Comparison of ENCODE assay signal across 1 cellular context in genomic region chr5:36153299-36153677, GRCh38.
A peak's percentile ranks its signal among the peaks of the same experiment; 100 is the strongest.
TF ChIP-seq lines count a peak whose summit lies in the region.

No MANE protein-coding gene starts in this region.

TF ChIP-seq in K562, 482 proteins besides CTCF, POLR2A, EP300 and RAD21:
- TF ChIP-seq ZNF316 (IDR thresholded peaks at IDR 0.05) (peak; percentile 43; the same call in 1 of the 2 replicates), C11orf30 (IDR thresholded peaks at IDR 0.05; ENCODE audit: low read depth) (peak; percentile 19; the same call in 1 of the 2 replicates), PHB2 (IDR thresholded peaks at IDR 0.05; ENCODE audit: low read depth) (no peak), EGR1 (conservative IDR thresholded peaks at IDR 0.05) (0 out of 2 replicates have a peak, but pooled peaks have one; percentile 7), HMG20B (CRISPR knock-in tag; IDR thresholded peaks at IDR 0.05) (no peak)
- TF ChIP-seq, protein P1, sequence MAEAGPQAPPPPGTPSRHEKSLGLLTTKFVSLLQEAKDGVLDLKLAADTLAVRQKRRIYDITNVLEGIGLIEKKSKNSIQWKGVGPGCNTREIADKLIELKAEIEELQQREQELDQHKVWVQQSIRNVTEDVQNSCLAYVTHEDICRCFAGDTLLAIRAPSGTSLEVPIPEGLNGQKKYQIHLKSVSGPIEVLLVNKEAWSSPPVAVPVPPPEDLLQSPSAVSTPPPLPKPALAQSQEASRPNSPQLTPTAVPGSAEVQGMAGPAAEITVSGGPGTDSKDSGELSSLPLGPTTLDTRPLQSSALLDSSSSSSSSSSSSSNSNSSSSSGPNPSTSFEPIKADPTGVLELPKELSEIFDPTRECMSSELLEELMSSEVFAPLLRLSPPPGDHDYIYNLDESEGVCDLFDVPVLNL (CRISPR knock-in tag; IDR thresholded peaks at IDR 0.05; ENCODE audit: low read depth) = no peak
- TF ChIP-seq, protein P2, sequence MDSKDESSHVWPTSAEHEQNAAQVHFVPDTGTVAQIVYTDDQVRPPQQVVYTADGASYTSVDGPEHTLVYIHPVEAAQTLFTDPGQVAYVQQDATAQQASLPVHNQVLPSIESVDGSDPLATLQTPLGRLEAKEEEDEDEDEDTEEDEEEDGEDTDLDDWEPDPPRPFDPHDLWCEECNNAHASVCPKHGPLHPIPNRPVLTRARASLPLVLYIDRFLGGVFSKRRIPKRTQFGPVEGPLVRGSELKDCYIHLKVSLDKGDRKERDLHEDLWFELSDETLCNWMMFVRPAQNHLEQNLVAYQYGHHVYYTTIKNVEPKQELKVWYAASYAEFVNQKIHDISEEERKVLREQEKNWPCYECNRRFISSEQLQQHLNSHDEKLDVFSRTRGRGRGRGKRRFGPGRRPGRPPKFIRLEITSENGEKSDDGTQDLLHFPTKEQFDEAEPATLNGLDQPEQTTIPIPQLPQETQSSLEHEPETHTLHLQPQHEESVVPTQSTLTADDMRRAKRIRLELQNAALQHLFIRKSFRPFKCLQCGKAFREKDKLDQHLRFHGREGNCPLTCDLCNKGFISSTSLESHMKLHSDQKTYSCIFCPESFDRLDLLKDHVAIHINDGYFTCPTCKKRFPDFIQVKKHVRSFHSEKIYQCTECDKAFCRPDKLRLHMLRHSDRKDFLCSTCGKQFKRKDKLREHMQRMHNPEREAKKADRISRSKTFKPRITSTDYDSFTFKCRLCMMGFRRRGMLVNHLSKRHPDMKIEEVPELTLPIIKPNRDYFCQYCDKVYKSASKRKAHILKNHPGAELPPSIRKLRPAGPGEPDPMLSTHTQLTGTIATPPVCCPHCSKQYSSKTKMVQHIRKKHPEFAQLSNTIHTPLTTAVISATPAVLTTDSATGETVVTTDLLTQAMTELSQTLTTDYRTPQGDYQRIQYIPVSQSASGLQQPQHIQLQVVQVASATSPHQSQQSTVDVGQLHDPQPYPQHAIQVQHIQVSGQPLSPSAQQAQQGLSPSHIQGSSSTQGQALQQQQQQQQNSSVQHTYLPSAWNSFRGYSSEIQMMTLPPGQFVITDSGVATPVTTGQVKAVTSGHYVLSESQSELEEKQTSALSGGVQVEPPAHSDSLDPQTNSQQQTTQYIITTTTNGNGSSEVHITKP (IDR thresholded peaks at IDR 0.05; ENCODE audit: partially characterized antibody) = peak; percentile 81
